Comparison of ENCODE assay signal across 1 cellular context in genomic region chr10:20963721-20964595, GRCh38.
TF ChIP-seq lines count a peak whose summit lies in the region.

No MANE protein-coding gene starts in this region.

TF ChIP-seq in K562, 482 proteins besides CTCF, POLR2A, EP300 and RAD21 (continued from another document):
- no peak for TF ChIP-seq FOXO4 (CRISPR knock-in tag; IDR thresholded peaks at IDR 0.05)
- TF ChIP-seq ZNF696 (CRISPR knock-in tag; conservative IDR thresholded peaks at IDR 0.05): no peak
- TF ChIP-seq E2F3 (CRISPR knock-in tag; IDR thresholded peaks at IDR 0.05): no peak
- TF ChIP-seq, protein P1, sequence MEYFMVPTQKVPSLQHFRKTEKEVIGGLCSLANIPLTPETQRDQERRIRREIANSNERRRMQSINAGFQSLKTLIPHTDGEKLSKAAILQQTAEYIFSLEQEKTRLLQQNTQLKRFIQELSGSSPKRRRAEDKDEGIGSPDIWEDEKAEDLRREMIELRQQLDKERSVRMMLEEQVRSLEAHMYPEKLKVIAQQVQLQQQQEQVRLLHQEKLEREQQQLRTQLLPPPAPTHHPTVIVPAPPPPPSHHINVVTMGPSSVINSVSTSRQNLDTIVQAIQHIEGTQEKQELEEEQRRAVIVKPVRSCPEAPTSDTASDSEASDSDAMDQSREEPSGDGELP (CRISPR knock-in tag; IDR thresholded peaks at IDR 0.05; ENCODE audit: borderline replicate concordance): no peak
- peak; percentile 94 for TF ChIP-seq ZNF766 (CRISPR knock-in tag; conservative IDR thresholded peaks at IDR 0.05)
